In the genomic region with DNA sequence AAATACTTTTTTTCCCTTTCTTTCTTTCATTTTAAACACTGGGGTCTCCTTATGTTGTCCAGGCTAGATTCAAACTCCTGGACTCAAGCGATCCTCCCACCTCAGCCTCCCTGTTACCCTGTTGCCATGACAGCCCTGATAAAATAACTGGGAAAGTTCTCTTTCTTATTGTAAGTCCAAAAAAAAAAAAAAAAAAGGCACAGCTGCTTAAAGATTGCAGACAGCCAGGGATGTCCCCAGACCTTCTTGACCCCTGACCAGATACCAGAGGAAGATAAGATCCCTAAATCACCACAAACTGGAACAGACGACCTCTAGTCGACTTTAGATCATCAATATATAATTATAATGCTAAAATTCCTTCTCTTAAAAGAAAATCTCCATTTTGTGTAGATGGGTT, we compare ENCODE assay signal across 11 cellular contexts. TPM values are rescaled to one million over a fixed set of nuclear protein-coding genes. Genes with fewer than 3 reads are reported as not detected.
DNase-seq lines count a peak whose midpoint lies in the region; ATAC-seq and TF ChIP-seq lines count a peak whose summit lies in the region.
"Had no signal": no experiment of that assay in that cellular context is flagged by ENCODE, and none has a peak within 500 bp of the region (broad histone marks: within the 10 kb centered on the region; RNA-seq: fewer than 3 reads in every experiment).

No MANE protein-coding gene starts in this region.

- no peak for TF ChIP-seq CTCF in epithelial cell of esophagus (IDR thresholded peaks at IDR 0.05; ENCODE audit: insufficient read depth, low read depth, low read length, missing control alignments)

- H3K27me3 Mint-ChIP-seq in activated T-cell treated with anti-CD3 and anti-CD28 coated beads, Interleukin-2, amount 50 U/mL, for 4 hours (ENCODE audit: low read depth), result no peaks in the 10 kb centered on the region
- no peaks in the 10 kb centered on the region for H3K27me3 Mint-ChIP-seq in stimulated activated memory B cell treated with anti-CD40 and anti-IgM and Interleukin-4, amounts not matched to agents 10 μg/mL and 1 μg/mL and 100 μg/mL, for 72 hours

- no peak for ATAC-seq in activated T-cell treated with anti-CD3 and anti-CD28 coated beads, Interleukin-2, amount 50 U/mL, for 4 hours
- no peak for ATAC-seq in stimulated activated memory B cell treated with anti-CD40 and anti-IgM and Interleukin-4, amounts not matched to agents 10 μg/mL and 1 μg/mL and 100 μg/mL, for 72 hours
- ATAC-seq in HG03025 (IDR thresholded peaks at IDR 0.05; ENCODE audit: low FRiP score, unreplicated experiment), result no peak

- H3K4me3 ChIP-seq in epithelial cell of esophagus (ENCODE audit: low read length), result peak overlapping the region; percentile 58

- no peaks in the 10 kb centered on the region for H3K9me3 Mint-ChIP-seq in activated T-cell treated with anti-CD3 and anti-CD28 coated beads, Interleukin-2, amount 50 U/mL, for 4 hours
- H3K9me3 Mint-ChIP-seq in stimulated activated memory B cell treated with anti-CD40 and anti-IgM and Interleukin-4, amounts not matched to agents 10 μg/mL and 1 μg/mL and 100 μg/mL, for 72 hours, result no peaks in the 10 kb centered on the region

- DNase-seq in activated T-cell treated with anti-CD3 and anti-CD28 coated beads, Interleukin-2, amount 50 U/mL, for 4 hours, result no peak
- DNase-seq in activated T-cell treated with anti-CD3 and anti-CD28 coated beads, Interleukin-2, amount 50 U/mL, for 1 hour, result no peak
- peak; percentile 42 for DNase-seq in SK-N-DZ (ENCODE audit: low spot score)
- DNase-seq in epithelial cell of esophagus (ENCODE audit: low read depth), result no peak
- DNase-seq in activated CD4-positive, CD25-positive, alpha-beta regulatory T cell (lab: John Stamatoyannopoulos, UW), result no peak
- DNase-seq in NCI-H345 treated with DMSO at 0.1 percent for 48 hours (lab: John Stamatoyannopoulos, UW; ENCODE audit: unreplicated experiment), result no peak
- DNase-seq: stimulated activated CD4-positive, alpha-beta T cell treated with anti-CD3 and anti-CD28 coated beads, Interleukin-2, amount 100 ng/mL, for 24 hours had no signal

- peaks cover 10% of the 10 kb centered on the region for H3K4me1 Mint-ChIP-seq in activated T-cell treated with anti-CD3 and anti-CD28 coated beads, Interleukin-2, amount 50 U/mL, for 4 hours (ENCODE audit: low read depth)
- H3K4me1 Mint-ChIP-seq in stimulated activated memory B cell treated with anti-CD40 and anti-IgM and Interleukin-4, amounts not matched to agents 10 μg/mL and 1 μg/mL and 100 μg/mL, for 72 hours, result peaks cover 18% of the 10 kb centered on the region

- peak overlapping the region; percentile 90 for H3K27ac Mint-ChIP-seq in stimulated activated memory B cell treated with anti-CD40 and anti-IgM and Interleukin-4, amounts not matched to agents 10 μg/mL and 1 μg/mL and 100 μg/mL, for 72 hours

- peaks cover 11% of the 10 kb centered on the region for H3K36me3 Mint-ChIP-seq in activated T-cell treated with anti-CD3 and anti-CD28 coated beads, Interleukin-2, amount 50 U/mL, for 4 hours (ENCODE audit: insufficient read depth)
- H3K36me3 Mint-ChIP-seq in stimulated activated memory B cell treated with anti-CD40 and anti-IgM and Interleukin-4, amounts not matched to agents 10 μg/mL and 1 μg/mL and 100 μg/mL, for 72 hours, result peaks cover 25% of the 10 kb centered on the region

- H3K4me3 Mint-ChIP-seq in activated T-cell treated with anti-CD3 and anti-CD28 coated beads, Interleukin-2, amount 50 U/mL, for 4 hours, result peak overlapping the region; percentile 91
- H3K4me3 Mint-ChIP-seq in stimulated activated memory B cell treated with anti-CD40 and anti-IgM and Interleukin-4, amounts not matched to agents 10 μg/mL and 1 μg/mL and 100 μg/mL, for 72 hours, result peak overlapping the region; percentile 23

RNA-seq across cellular contexts. Expression of a gene that starts 1.1 kb away (rescaled TPM):
- total RNA-seq in activated T-cell treated with anti-CD3 and anti-CD28 coated beads, Interleukin-2, amount 50 U/mL, for 4 hours, result 10 to 100 TPM; 37.3 to 43.3 (median 38.6) TPM
- 149 and 153 TPM in 2 replicates for polyA plus RNA-seq in SK-N-DZ (2014; cell fraction: cytosol; rRNA removed)
- 92.8 and 117 TPM in 2 replicates for polyA plus RNA-seq in SK-N-DZ (2014; cell fraction: nucleus; rRNA removed)

RNA-seq across cellular contexts. Expression of a gene that starts 13.3 kb away (rescaled TPM):
- total RNA-seq in activated T-cell treated with anti-CD3 and anti-CD28 coated beads, Interleukin-2, amount 50 U/mL, for 4 hours, result 100 to 1,000 TPM in 2 of 3 donors, 10 to 100 TPM in 1; 85.9 to 120 (median 105) TPM
- 28.7 and 30.0 TPM in 2 replicates for polyA plus RNA-seq in SK-N-DZ (2014; cell fraction: cytosol; rRNA removed)
- 16.6 and 18.5 TPM in 2 replicates for polyA plus RNA-seq in SK-N-DZ (2014; cell fraction: nucleus; rRNA removed)

RNA-seq across cellular contexts. Expression of a gene that starts 24.7 kb away (rescaled TPM):
- under 1 TPM; 0.24 to 0.53 (median 0.46) TPM for total RNA-seq in activated T-cell treated with anti-CD3 and anti-CD28 coated beads, Interleukin-2, amount 50 U/mL, for 4 hours
- polyA plus RNA-seq in SK-N-DZ (2014; cell fraction: cytosol; rRNA removed), result not detected in 2 replicates
- not detected in 2 replicates for polyA plus RNA-seq in SK-N-DZ (2014; cell fraction: nucleus; rRNA removed)
- total RNA-seq: cerebellum had no signal
- polyA plus RNA-seq: BJ had no signal

RNA-seq across cellular contexts. Expression of a gene that starts 29.8 kb away (rescaled TPM):
- total RNA-seq in activated T-cell treated with anti-CD3 and anti-CD28 coated beads, Interleukin-2, amount 50 U/mL, for 4 hours, result not detected
- 0.07 and 0.25 TPM in 2 replicates for polyA plus RNA-seq in SK-N-DZ (2014; cell fraction: cytosol; rRNA removed)
- polyA plus RNA-seq in SK-N-DZ (2014; cell fraction: nucleus; rRNA removed), result not detected in 2 replicates

RNA-seq across cellular contexts. Expression of a gene that starts 41.6 kb away (rescaled TPM):
- under 1 TPM in 1 of 3 donors, not detected in 2; 0.18 TPM for total RNA-seq in activated T-cell treated with anti-CD3 and anti-CD28 coated beads, Interleukin-2, amount 50 U/mL, for 4 hours
- polyA plus RNA-seq in SK-N-DZ (2014; cell fraction: cytosol; rRNA removed), result not detected in 2 replicates
- polyA plus RNA-seq in SK-N-DZ (2014; cell fraction: nucleus; rRNA removed), result not detected in 2 replicates
- polyA plus RNA-seq: BJ had no signal
